In the genomic region with DNA sequence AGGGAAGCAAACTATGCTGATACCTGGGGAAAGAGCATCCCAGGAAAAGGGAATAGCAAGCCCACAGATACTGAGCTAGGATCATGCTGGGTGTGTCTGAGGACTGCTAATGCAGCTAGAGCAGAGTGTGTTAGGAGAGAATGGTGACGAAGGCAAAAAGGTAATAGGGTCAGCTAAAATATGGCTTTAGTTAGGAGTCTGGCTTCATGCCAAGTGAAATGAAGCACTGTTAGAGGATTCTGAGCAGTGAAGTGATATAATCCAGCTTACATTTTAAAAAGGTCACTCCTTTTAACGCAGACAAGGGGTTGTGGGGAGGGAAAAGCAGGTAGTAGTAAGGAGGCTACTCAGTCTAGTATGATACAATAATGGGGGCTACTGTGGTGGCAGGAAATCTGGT, we compare ENCODE assay signal across 23 cellular contexts. TPM values are rescaled to one million over a fixed set of nuclear protein-coding genes. Genes with fewer than 3 reads are reported as not detected.
A peak's percentile ranks its signal among the peaks of the same experiment; 100 is the strongest.
DNase-seq lines count a peak whose midpoint lies in the region; ATAC-seq, FAIRE-seq and TF ChIP-seq lines count a peak whose summit lies in the region.
"Had no signal": no experiment of that assay in that cellular context is flagged by ENCODE, and none has a peak within 500 bp of the region (broad histone marks: within the 10 kb centered on the region; RNA-seq: fewer than 3 reads in every experiment).

No MANE protein-coding gene starts in this region.

- POLR2A ChIA-PET in HepG2 (lab: Yijun Ruan, JAX), result no interaction called here

- no peak overlapping the region for H3K4me3 Mint-ChIP-seq in type B pancreatic cell
- H3K4me3 Mint-ChIP-seq: CD8-positive, alpha-beta memory T cell had no signal

- no peak for TF ChIP-seq CTCF in HepG2 (CRISPR knock-in tag; IDR thresholded peaks at IDR 0.05)
- TF ChIP-seq CTCF in right lobe of liver (IDR thresholded peaks at IDR 0.05), result no peak
- TF ChIP-seq CTCF in fibroblast of the aortic adventitia (IDR thresholded peaks at IDR 0.05; ENCODE audit: insufficient read depth, low read length), result no peak
- TF ChIP-seq CTCF in type B pancreatic cell (conservative IDR thresholded peaks at IDR 0.05), result no peak

- WGBS in HepG2 (ENCODE audit: low lambda C conversion rate), result 100% methylated on average over 2 of the region's 2 CpGs
- WGBS in right lobe of liver (ENCODE audit: insufficient coverage, low coverage, low lambda C conversion rate, missing lambda C conversion rate), result 55% methylated on average over 2 of the region's 2 CpGs

- DNase-seq in HepG2 (ENCODE audit: low spot score) (no peak), right lobe of liver (no peak), adipocyte (ENCODE audit: low read depth) (peak; percentile 22), fibroblast of the aortic adventitia (ENCODE audit: low read depth) (peak; percentile 34), type B pancreatic cell (ENCODE audit: extremely low spot score, unreplicated experiment) (no peak)
- DNase-seq: Calu3; CD8-positive, alpha-beta memory T cell; DMS153; Kasumi-1; NCI-H1694; NCI-H2081; NCI-H2171; NCI-H446; NCI-H526; SJCRH30 had no signal

- peak overlapping the region; percentile 25 for H3K27ac Mint-ChIP-seq in type B pancreatic cell

- CTCF ChIA-PET in HepG2 (lab: Yijun Ruan, JAX; ENCODE audit: low intra/inter-chr PET ratio, low total read pairs), result no interaction called here

- no peak overlapping the region for H3K4me2 ChIP-seq in HepG2 (ENCODE audit: low read depth, low read length)

- no peak overlapping the region for H3K4me3 ChIP-seq in HepG2 (replicated peaks in 1 of 3; ENCODE audit: insufficient read depth in 1 of 3, low read depth in 2 of 3, low read length in 3 of 3)
- no peak overlapping the region for H3K4me3 ChIP-seq in right lobe of liver
- H3K4me3 ChIP-seq in adipocyte (ENCODE audit: low read length), result no peak overlapping the region
- H3K4me3 ChIP-seq in fibroblast of the aortic adventitia (ENCODE audit: low read depth, low read length), result no peak overlapping the region
- H3K4me3 ChIP-seq: SJCRH30 had no signal

- H3K4me1 Mint-ChIP-seq in type B pancreatic cell (ENCODE audit: unreplicated experiment), result peaks cover 14% of the 10 kb centered on the region

- H4K20me1 ChIP-seq in HepG2 (ENCODE audit: insufficient read depth, low read length), result no peaks in the 10 kb centered on the region

- peaks cover 50% of the 10 kb centered on the region for H3K36me3 Mint-ChIP-seq in type B pancreatic cell

- BruUV-seq in HepG2 (replicated peaks; lab: Mats Ljungman, UMichigan), result no TSS peak

- TF ChIP-seq POLR2A in HepG2 (IDR thresholded peaks at IDR 0.05; ENCODE audit: insufficient read depth in 1 of 2, low read depth in 2 of 2, low read length in 2 of 2) (no peak), right lobe of liver (IDR thresholded peaks at IDR 0.05) (no peak)

- no peak for FAIRE-seq in HepG2 (lab: Jason Lieb, UNC)
- FAIRE-seq: GM12892, H54 had no signal

- H3K36me3 ChIP-seq in HepG2 (replicated peaks in 1 of 2; ENCODE audit: control insufficient read depth in 1 of 2, insufficient read depth in 2 of 2, low read length in 2 of 2) (peaks cover 11 to 41% of the 10 kb centered on the region in 2 experiments; a peak in 4 of 5 replicates), right lobe of liver (peaks cover 0 to 37% (median 2%) of the 10 kb centered on the region in 4 donors), adipocyte (ENCODE audit: control insufficient read depth, insufficient read depth, low read length, severe bottlenecking) (peaks cover 79% of the 10 kb centered on the region)

- H3K9me3 ChIP-seq in HepG2 (ENCODE audit: low read length) (no peaks in the 10 kb centered on the region), right lobe of liver (no peaks in the 10 kb centered on the region), adipocyte (ENCODE audit: control insufficient read depth, low read length) (no peaks in the 10 kb centered on the region)
- H3K9me3 ChIP-seq: SJCRH30 had no signal

- H3K27me3 ChIP-seq in HepG2 (ENCODE audit: control insufficient read depth in 1 of 2, insufficient read depth in 2 of 2, low read length in 2 of 2) (no peaks in the 10 kb centered on the region), right lobe of liver (no peaks in the 10 kb centered on the region), adipocyte (replicated peaks; ENCODE audit: control insufficient read depth, insufficient read depth, low read length) (no peaks in the 10 kb centered on the region)
- H3K27me3 ChIP-seq: SJCRH30 had no signal

- H3K27ac ChIP-seq in HepG2 (ENCODE audit: extremely low read length, insufficient read depth, low read length), result no peak overlapping the region
- H3K27ac ChIP-seq in right lobe of liver, result no peak overlapping the region
- H3K27ac ChIP-seq: C4-2B, SJCRH30 had no signal

- no peak overlapping the region for H3K9ac ChIP-seq in HepG2 (ENCODE audit: insufficient read depth, low read depth, low read length)
- H3K9ac ChIP-seq in adipocyte (ENCODE audit: low read length), result no peak overlapping the region

- H3K27me3 Mint-ChIP-seq in type B pancreatic cell, result no peaks in the 10 kb centered on the region
- H3K27me3 Mint-ChIP-seq: CD8-positive, alpha-beta memory T cell had no signal

- no peak overlapping the region for H2AFZ ChIP-seq in HepG2 (ENCODE audit: low read length)

- intact Hi-C loops in HepG2 (cut with micrococcal nuclease; ENCODE audit: unreplicated experiment) (no loop called here), right lobe of liver (cut with DNase I) (no loop called here)

- in situ Hi-C loops in HepG2 (cut with HindIII; ENCODE audit: extremely low pct_ligation_motif_present, low pct_unique_long_range_greater_than_20kb), result no loop called here

- TF ChIP-seq EP300 in HepG2 (IDR thresholded peaks at IDR 0.05; ENCODE audit: low read depth in 2 of 2, low read length in 2 of 2) (no peak), HepG2 (CRISPR knock-in tag; IDR thresholded peaks at IDR 0.05; ENCODE audit: borderline replicate concordance) (no peak)

- no peaks in the 10 kb centered on the region for H3K4me1 ChIP-seq in HepG2 (ENCODE audit: insufficient read depth, low read length)
- H3K4me1 ChIP-seq in right lobe of liver, result no peaks in the 10 kb centered on the region
- H3K4me1 ChIP-seq in adipocyte (ENCODE audit: control insufficient read depth, insufficient read depth, low read length), result no peaks in the 10 kb centered on the region
- H3K4me1 ChIP-seq: SJCRH30 had no signal

- no peak for TF ChIP-seq RAD21 in HepG2 (CRISPR knock-in tag; IDR thresholded peaks at IDR 0.05)

- ATAC-seq in HepG2 (no peak), right lobe of liver (no peak), HG03095 (IDR thresholded peaks at IDR 0.05; ENCODE audit: unreplicated experiment) (no peak), HG02885 (IDR thresholded peaks at IDR 0.05; ENCODE audit: poor library complexity, unreplicated experiment) (no peak), GM21576 (IDR thresholded peaks at IDR 0.05; ENCODE audit: unreplicated experiment) (no peak)
- ATAC-seq: Panc1 had no signal

- no peaks in the 10 kb centered on the region for H3K9me3 Mint-ChIP-seq in type B pancreatic cell
- H3K9me3 Mint-ChIP-seq: CD8-positive, alpha-beta memory T cell had no signal

- H3K79me2 ChIP-seq in HepG2 (ENCODE audit: insufficient read depth, low read length), result no peaks in the 10 kb centered on the region

RNA-seq across cellular contexts. Expression of a gene that starts 30.4 kb away (rescaled TPM):
- total RNA-seq in HepG2 (2016; rRNA removed; fragmentation: Illumina TruSeq; extraction: Trizol) (15.6 and 21.1 TPM in 2 replicates), right lobe of liver (10 to 100 TPM; 13.5 to 24.6 (median 19.5) TPM), fibroblast of the aortic adventitia (ENCODE audit: low replicate concordance) (45.7 and 48.9 TPM in 2 replicates), type B pancreatic cell (ENCODE audit: low replicate concordance) (51.9 and 74.7 TPM in 2 replicates)
- total RNA-seq in HepG2 (2016; cell fraction: cytosol; rRNA removed; fragmentation: Illumina TruSeq; extraction: Trizol; ENCODE audit: low read depth), result 3.0 and 3.6 TPM in 2 replicates
- 14.2 and 18.8 TPM in 2 replicates for total RNA-seq in HepG2 (2016; cell fraction: insoluble cytoplasmic fraction; rRNA removed; fragmentation: Illumina TruSeq; extraction: Trizol)
- 5.3 and 6.5 TPM in 2 replicates for total RNA-seq in HepG2 (2016; cell fraction: membrane; rRNA removed; fragmentation: Illumina TruSeq; extraction: Trizol)
- total RNA-seq in HepG2 (2016; cell fraction: nucleus; rRNA removed; fragmentation: Illumina TruSeq; extraction: Trizol), result 21.4 and 27.4 TPM in 2 replicates
- 11.7 and 13.9 TPM in 2 replicates for polyA plus RNA-seq in HepG2 (2011; rRNA removed)
- 4.4 and 5.3 TPM in 2 replicates for polyA plus RNA-seq in HepG2 (2011; cell fraction: cytosol; rRNA removed)
- 9.7 and 11.1 TPM in 2 replicates for polyA plus RNA-seq in HepG2 (2011; cell fraction: nucleus; rRNA removed)
- 9.0 and 10.0 TPM in 2 replicates for polyA plus RNA-seq in HepG2 (2012)
- 0.22 and 0.29 TPM in 2 replicates for polyA plus RNA-seq in HepG2 (2016; cell fraction: cytosol; fragmentation: Illumina TruSeq; extraction: Trizol; ENCODE audit: low read depth)
- 11.1 and 11.6 TPM in 2 replicates for polyA plus RNA-seq in HepG2 (2016; cell fraction: insoluble cytoplasmic fraction; fragmentation: Illumina TruSeq; extraction: Trizol; ENCODE audit: low read depth)
- polyA plus RNA-seq in HepG2 (2016; cell fraction: membrane; fragmentation: Illumina TruSeq; extraction: Trizol; ENCODE audit: low read depth), result 0.93 and 1.1 TPM in 2 replicates
- polyA plus RNA-seq in HepG2 (2016; cell fraction: nucleus; fragmentation: Illumina TruSeq; extraction: Trizol; ENCODE audit: insufficient read depth, low read depth), result 12.7 and 15.4 TPM in 2 replicates
- polyA minus RNA-seq in HepG2 (2011; rRNA and poly(A)+ RNA removed; ENCODE audit: low replicate concordance), result 32.4 and 44.9 TPM in 2 replicates
- 9.4 and 12.2 TPM in 2 replicates for polyA minus RNA-seq in HepG2 (2011; cell fraction: cytosol; rRNA and poly(A)+ RNA removed)
- polyA minus RNA-seq in HepG2 (2011; cell fraction: nucleus; rRNA and poly(A)+ RNA removed), result 47.6 and 55.4 TPM in 2 replicates

RNA-seq across cellular contexts. Expression of a gene that starts 52.2 kb away (rescaled TPM):
- 0.04 TPM in 2 replicates for total RNA-seq in HepG2 (2016; rRNA removed; fragmentation: Illumina TruSeq; extraction: Trizol)
- not detected in 2 replicates for total RNA-seq in HepG2 (2016; cell fraction: cytosol; rRNA removed; fragmentation: Illumina TruSeq; extraction: Trizol; ENCODE audit: low read depth)
- not detected in 2 replicates for total RNA-seq in HepG2 (2016; cell fraction: insoluble cytoplasmic fraction; rRNA removed; fragmentation: Illumina TruSeq; extraction: Trizol)
- total RNA-seq in HepG2 (2016; cell fraction: membrane; rRNA removed; fragmentation: Illumina TruSeq; extraction: Trizol), result not detected in 2 replicates
- not detected in 2 replicates for total RNA-seq in HepG2 (2016; cell fraction: nucleus; rRNA removed; fragmentation: Illumina TruSeq; extraction: Trizol)
- polyA plus RNA-seq in HepG2 (2011; rRNA removed), result 0.01 TPM in 1 of 2 replicates, not detected in the other
- polyA plus RNA-seq in HepG2 (2011; cell fraction: cytosol; rRNA removed), result not detected in 2 replicates
- polyA plus RNA-seq in HepG2 (2011; cell fraction: nucleus; rRNA removed), result 0.14 TPM in 1 of 2 replicates, not detected in the other
- polyA plus RNA-seq in HepG2 (2012), result not detected in 2 replicates
- not detected in 2 replicates for polyA plus RNA-seq in HepG2 (2016; cell fraction: cytosol; fragmentation: Illumina TruSeq; extraction: Trizol; ENCODE audit: low read depth)
- polyA plus RNA-seq in HepG2 (2016; cell fraction: insoluble cytoplasmic fraction; fragmentation: Illumina TruSeq; extraction: Trizol; ENCODE audit: low read depth), result not detected in 2 replicates
- not detected in 2 replicates for polyA plus RNA-seq in HepG2 (2016; cell fraction: membrane; fragmentation: Illumina TruSeq; extraction: Trizol; ENCODE audit: low read depth)
- polyA plus RNA-seq in HepG2 (2016; cell fraction: nucleus; fragmentation: Illumina TruSeq; extraction: Trizol; ENCODE audit: insufficient read depth, low read depth), result not detected in 2 replicates
- 1.3 TPM in 1 of 2 replicates, not detected in the other for polyA minus RNA-seq in HepG2 (2011; rRNA and poly(A)+ RNA removed; ENCODE audit: low replicate concordance)
- polyA minus RNA-seq in HepG2 (2011; cell fraction: cytosol; rRNA and poly(A)+ RNA removed), result not detected in 2 replicates
- polyA minus RNA-seq in HepG2 (2011; cell fraction: nucleus; rRNA and poly(A)+ RNA removed), result not detected in 2 replicates
- total RNA-seq in right lobe of liver, result under 1 TPM in 3 of 6 experiments, not detected in 3; 0.04 to 0.87 (median 0.04) TPM
- 1.8 and 2.2 TPM in 2 replicates for total RNA-seq in fibroblast of the aortic adventitia (ENCODE audit: low replicate concordance)
- 2.1 and 4.5 TPM in 2 replicates for total RNA-seq in type B pancreatic cell (ENCODE audit: low replicate concordance)
- total RNA-seq: G401 had no signal
- polyA plus RNA-seq: CD8-positive, alpha-beta memory T cell had no signal

Comparison
In these comparisons a context has a peak if more than half of its experiments do, and no peak if none do; other contexts are left out.
1. DNase-seq: peak in adipocyte (single experiment) and fibroblast of the aortic adventitia (single experiment); none in HepG2 (single experiment), right lobe of liver (0 of 3) and type B pancreatic cell (single experiment).